Comparison of ENCODE assay signal across 1 cellular context in the genomic region with DNA sequence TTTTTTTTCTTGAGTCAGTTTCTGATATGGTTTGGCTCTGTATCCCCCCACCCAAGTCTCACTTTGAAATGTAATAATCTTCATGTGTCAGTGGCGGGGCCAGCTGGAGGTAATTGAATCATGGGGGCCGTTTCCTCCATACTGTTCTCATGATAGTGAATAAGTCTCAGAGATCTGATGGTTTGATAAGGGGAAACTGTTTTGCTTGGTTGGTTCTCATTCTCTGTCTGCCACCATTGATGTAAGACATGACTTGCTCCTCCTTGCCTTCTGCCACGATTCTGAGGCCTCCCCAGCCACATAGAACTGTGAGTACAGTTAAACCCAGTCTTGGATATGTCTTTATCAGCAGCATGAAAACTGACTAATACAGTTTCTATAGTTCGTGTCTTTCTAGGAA.
TF ChIP-seq lines count a peak whose summit lies in the region.

No MANE protein-coding gene starts in this region.

TF ChIP-seq in GM12878, 131 proteins besides CTCF, POLR2A, EP300 and RAD21 (continued from another document):
- TF ChIP-seq, protein P1, sequence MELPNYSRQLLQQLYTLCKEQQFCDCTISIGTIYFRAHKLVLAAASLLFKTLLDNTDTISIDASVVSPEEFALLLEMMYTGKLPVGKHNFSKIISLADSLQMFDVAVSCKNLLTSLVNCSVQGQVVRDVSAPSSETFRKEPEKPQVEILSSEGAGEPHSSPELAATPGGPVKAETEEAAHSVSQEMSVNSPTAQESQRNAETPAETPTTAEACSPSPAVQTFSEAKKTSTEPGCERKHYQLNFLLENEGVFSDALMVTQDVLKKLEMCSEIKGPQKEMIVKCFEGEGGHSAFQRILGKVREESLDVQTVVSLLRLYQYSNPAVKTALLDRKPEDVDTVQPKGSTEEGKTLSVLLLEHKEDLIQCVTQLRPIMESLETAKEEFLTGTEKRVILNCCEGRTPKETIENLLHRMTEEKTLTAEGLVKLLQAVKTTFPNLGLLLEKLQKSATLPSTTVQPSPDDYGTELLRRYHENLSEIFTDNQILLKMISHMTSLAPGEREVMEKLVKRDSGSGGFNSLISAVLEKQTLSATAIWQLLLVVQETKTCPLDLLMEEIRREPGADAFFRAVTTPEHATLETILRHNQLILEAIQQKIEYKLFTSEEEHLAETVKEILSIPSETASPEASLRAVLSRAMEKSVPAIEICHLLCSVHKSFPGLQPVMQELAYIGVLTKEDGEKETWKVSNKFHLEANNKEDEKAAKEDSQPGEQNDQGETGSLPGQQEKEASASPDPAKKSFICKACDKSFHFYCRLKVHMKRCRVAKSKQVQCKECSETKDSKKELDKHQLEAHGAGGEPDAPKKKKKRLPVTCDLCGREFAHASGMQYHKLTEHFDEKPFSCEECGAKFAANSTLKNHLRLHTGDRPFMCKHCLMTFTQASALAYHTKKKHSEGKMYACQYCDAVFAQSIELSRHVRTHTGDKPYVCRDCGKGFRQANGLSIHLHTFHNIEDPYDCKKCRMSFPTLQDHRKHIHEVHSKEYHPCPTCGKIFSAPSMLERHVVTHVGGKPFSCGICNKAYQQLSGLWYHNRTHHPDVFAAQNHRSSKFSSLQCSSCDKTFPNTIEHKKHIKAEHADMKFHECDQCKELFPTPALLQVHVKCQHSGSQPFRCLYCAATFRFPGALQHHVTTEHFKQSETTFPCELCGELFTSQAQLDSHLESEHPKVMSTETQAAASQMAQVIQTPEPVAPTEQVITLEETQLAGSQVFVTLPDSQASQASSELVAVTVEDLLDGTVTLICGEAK (IDR thresholded peaks at IDR 0.05; ENCODE audit: borderline replicate concordance) = no peak
- TF ChIP-seq RCOR1 (conservative IDR thresholded peaks at IDR 0.05; ENCODE audit: low read depth, low read length) = no peak
